In the genomic region with DNA sequence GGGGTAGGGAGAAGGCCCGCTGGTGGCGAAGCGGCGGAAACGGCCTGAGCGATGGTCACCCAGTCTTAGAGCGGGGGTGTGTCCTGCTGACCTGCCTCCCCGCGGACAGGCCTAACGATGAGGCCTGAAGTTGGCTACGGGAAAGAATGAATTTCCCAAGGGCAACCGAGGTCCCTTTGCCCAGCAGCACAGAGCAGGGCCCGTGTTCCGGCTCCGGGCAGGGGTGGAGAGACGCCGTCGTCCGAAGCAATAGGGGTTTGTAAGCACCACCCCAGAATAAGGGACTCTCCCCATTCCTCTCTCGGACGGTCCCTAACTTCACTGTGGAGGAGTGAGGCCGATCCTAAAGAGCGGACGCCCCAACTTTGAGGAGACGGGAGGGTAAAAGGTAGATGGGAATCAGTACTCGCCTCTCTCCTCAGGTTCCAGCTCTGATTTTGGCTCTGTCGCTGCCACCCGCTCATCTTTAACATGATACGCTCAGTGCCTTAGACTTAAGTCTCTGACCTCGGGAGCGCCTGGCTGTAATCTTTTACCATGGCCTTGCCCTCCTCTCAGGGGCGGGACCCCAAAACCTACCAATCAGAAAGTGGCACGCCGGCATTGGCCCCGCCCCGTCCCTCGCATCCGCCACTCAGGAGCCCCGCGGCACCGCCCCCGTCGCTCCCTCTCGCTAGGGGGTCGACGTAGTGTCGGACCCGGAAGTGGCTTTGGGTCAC, we compare ENCODE assay signal across 1 cellular context.
A peak's percentile ranks its signal among the peaks of the same experiment; 100 is the strongest.
TF ChIP-seq lines count a peak whose summit lies in the region.

A gene with protein sequence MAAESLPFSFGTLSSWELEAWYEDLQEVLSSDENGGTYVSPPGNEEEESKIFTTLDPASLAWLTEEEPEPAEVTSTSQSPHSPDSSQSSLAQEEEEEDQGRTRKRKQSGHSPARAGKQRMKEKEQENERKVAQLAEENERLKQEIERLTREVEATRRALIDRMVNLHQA (minus strand): TSS at position 507 of the 719 bp plus-strand sequence. CDS start 3,108 bp downstream, outside the sequence.

TF ChIP-seq in K562, 482 proteins besides CTCF, POLR2A, EP300 and RAD21 (continued from another document and continues in another):
- no peak for TF ChIP-seq ZFPM2 (CRISPR knock-in tag; IDR thresholded peaks at IDR 0.05)
- no peak for TF ChIP-seq MEF2A (IDR thresholded peaks at IDR 0.05; ENCODE audit: control insufficient read depth, low read depth, low read length)
- TF ChIP-seq TCF7 (IDR thresholded peaks at IDR 0.05; ENCODE audit: borderline replicate concordance) = no peak
- no peak for TF ChIP-seq MAX (CRISPR knock-in tag; IDR thresholded peaks at IDR 0.05)
- TF ChIP-seq, protein P1, sequence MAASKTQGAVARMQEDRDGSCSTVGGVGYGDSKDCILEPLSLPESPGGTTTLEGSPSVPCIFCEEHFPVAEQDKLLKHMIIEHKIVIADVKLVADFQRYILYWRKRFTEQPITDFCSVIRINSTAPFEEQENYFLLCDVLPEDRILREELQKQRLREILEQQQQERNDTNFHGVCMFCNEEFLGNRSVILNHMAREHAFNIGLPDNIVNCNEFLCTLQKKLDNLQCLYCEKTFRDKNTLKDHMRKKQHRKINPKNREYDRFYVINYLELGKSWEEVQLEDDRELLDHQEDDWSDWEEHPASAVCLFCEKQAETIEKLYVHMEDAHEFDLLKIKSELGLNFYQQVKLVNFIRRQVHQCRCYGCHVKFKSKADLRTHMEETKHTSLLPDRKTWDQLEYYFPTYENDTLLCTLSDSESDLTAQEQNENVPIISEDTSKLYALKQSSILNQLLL (CRISPR knock-in tag; IDR thresholded peaks at IDR 0.05; ENCODE audit: borderline replicate concordance) = no peak
- no peak for TF ChIP-seq PTRF (tag; IDR thresholded peaks at IDR 0.05)
- TF ChIP-seq ZBED1 (IDR thresholded peaks at IDR 0.05) = peak; percentile 31
- 0 out of 2 replicates have a peak, but pooled peaks have one; percentile 62 for TF ChIP-seq NFXL1 (CRISPR knock-in tag; IDR thresholded peaks at IDR 0.05)
- TF ChIP-seq, protein P2, sequence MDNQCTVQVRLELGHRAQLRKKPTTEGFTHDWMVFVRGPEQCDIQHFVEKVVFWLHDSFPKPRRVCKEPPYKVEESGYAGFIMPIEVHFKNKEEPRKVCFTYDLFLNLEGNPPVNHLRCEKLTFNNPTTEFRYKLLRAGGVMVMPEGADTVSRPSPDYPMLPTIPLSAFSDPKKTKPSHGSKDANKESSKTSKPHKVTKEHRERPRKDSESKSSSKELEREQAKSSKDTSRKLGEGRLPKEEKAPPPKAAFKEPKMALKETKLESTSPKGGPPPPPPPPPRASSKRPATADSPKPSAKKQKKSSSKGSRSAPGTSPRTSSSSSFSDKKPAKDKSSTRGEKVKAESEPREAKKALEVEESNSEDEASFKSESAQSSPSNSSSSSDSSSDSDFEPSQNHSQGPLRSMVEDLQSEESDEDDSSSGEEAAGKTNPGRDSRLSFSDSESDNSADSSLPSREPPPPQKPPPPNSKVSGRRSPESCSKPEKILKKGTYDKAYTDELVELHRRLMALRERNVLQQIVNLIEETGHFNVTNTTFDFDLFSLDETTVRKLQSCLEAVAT (IDR thresholded peaks at IDR 0.05) = peak; percentile 97 to 98
- TF ChIP-seq HNRNPLL (IDR thresholded peaks at IDR 0.05; ENCODE audit: low read depth, low read length, poor library complexity, severe bottlenecking) = peak; percentile 53
- TF ChIP-seq ZNF143 (CRISPR knock-in tag; IDR thresholded peaks at IDR 0.05) = no peak
- no peak for TF ChIP-seq BCOR (IDR thresholded peaks at IDR 0.05)
- no peak; the same call in none of the 2 replicates for TF ChIP-seq ZNF764 (CRISPR knock-in tag; IDR thresholded peaks at IDR 0.05; ENCODE audit: low read depth)
- TF ChIP-seq MAFG (tag; conservative IDR thresholded peaks at IDR 0.05) = no peak
- TF ChIP-seq RUNX1 (IDR thresholded peaks at IDR 0.05; ENCODE audit: low read depth) = 0 out of 2 replicates have a peak, but pooled peaks have one; percentile 29
- TF ChIP-seq ZNF699 (CRISPR knock-in tag; IDR thresholded peaks at IDR 0.05; ENCODE audit: insufficient replicate concordance) = no peak
- peak; percentile 76; the same call in 1 of the 2 replicates for TF ChIP-seq THAP7 (CRISPR knock-in tag; IDR thresholded peaks at IDR 0.05)
- no peak for TF ChIP-seq ZFP1 (CRISPR knock-in tag; IDR thresholded peaks at IDR 0.05)
- TF ChIP-seq, protein P3, sequence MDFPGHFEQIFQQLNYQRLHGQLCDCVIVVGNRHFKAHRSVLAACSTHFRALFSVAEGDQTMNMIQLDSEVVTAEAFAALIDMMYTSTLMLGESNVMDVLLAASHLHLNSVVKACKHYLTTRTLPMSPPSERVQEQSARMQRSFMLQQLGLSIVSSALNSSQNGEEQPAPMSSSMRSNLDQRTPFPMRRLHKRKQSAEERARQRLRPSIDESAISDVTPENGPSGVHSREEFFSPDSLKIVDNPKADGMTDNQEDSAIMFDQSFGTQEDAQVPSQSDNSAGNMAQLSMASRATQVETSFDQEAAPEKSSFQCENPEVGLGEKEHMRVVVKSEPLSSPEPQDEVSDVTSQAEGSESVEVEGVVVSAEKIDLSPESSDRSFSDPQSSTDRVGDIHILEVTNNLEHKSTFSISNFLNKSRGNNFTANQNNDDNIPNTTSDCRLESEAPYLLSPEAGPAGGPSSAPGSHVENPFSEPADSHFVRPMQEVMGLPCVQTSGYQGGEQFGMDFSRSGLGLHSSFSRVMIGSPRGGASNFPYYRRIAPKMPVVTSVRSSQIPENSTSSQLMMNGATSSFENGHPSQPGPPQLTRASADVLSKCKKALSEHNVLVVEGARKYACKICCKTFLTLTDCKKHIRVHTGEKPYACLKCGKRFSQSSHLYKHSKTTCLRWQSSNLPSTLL (IDR thresholded peaks at IDR 0.05) = no peak
- TF ChIP-seq SUPT5H (IDR thresholded peaks at IDR 0.05) = peak; percentile 99
- no peak for TF ChIP-seq E2F5 (CRISPR knock-in tag; IDR thresholded peaks at IDR 0.05)
- TF ChIP-seq SMARCA5 (IDR thresholded peaks at IDR 0.05) = no peak
- no peak; the same call in 1 of the 2 replicates for TF ChIP-seq ZC3H11A (IDR thresholded peaks at IDR 0.05; ENCODE audit: low read depth, low read length)
- peak; percentile 45; the same call in 1 of the 2 replicates for TF ChIP-seq SPI1 (IDR thresholded peaks at IDR 0.05; ENCODE audit: borderline replicate concordance, low read depth, low read length)
- TF ChIP-seq PHF8 (IDR thresholded peaks at IDR 0.05; ENCODE audit: borderline replicate concordance, low read length) = peak; percentile 90
- no peak for TF ChIP-seq ZNF146 (CRISPR knock-in tag; IDR thresholded peaks at IDR 0.05; ENCODE audit: unreplicated experiment)
- TF ChIP-seq, protein P4, sequence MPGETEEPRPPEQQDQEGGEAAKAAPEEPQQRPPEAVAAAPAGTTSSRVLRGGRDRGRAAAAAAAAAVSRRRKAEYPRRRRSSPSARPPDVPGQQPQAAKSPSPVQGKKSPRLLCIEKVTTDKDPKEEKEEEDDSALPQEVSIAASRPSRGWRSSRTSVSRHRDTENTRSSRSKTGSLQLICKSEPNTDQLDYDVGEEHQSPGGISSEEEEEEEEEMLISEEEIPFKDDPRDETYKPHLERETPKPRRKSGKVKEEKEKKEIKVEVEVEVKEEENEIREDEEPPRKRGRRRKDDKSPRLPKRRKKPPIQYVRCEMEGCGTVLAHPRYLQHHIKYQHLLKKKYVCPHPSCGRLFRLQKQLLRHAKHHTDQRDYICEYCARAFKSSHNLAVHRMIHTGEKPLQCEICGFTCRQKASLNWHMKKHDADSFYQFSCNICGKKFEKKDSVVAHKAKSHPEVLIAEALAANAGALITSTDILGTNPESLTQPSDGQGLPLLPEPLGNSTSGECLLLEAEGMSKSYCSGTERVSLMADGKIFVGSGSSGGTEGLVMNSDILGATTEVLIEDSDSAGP (CRISPR knock-in tag; IDR thresholded peaks at IDR 0.05) = no peak
- no peak for TF ChIP-seq ZNF778 (CRISPR knock-in tag; IDR thresholded peaks at IDR 0.05)
- no peak for TF ChIP-seq BCL6 (CRISPR knock-in tag; IDR thresholded peaks at IDR 0.05)
- peak; percentile 60 for TF ChIP-seq CREB1 (IDR thresholded peaks at IDR 0.05)
- peak; percentile 81 for TF ChIP-seq CREB1 (CRISPR knock-in tag; IDR thresholded peaks at IDR 0.05)
- TF ChIP-seq NCOR1 (IDR thresholded peaks at IDR 0.05) = peak; percentile 57
- TF ChIP-seq TARDBP (IDR thresholded peaks at IDR 0.05) = no peak
- no peak for TF ChIP-seq SREBF2 (CRISPR knock-in tag; IDR thresholded peaks at IDR 0.05)
- no peak for TF ChIP-seq NFATC3 (IDR thresholded peaks at IDR 0.05)
- peak; percentile 1; the same call in 1 of the 2 replicates for TF ChIP-seq MAFK (IDR thresholded peaks at IDR 0.05; ENCODE audit: low read length)
- TF ChIP-seq XRCC4 (IDR thresholded peaks at IDR 0.05; ENCODE audit: extremely low read depth, insufficient read depth, insufficient read length) = no peak
- peak; percentile 79 for TF ChIP-seq ZBTB17 (CRISPR knock-in tag; IDR thresholded peaks at IDR 0.05)
- TF ChIP-seq NR2F6 (CRISPR knock-in tag; IDR thresholded peaks at IDR 0.05) = peak; percentile 26; the same call in 1 of the 2 replicates
- TF ChIP-seq POLR2G (IDR thresholded peaks at IDR 0.05; ENCODE audit: low read depth, low read length) = peak; percentile 93
- no peak for TF ChIP-seq KDM2B (CRISPR knock-in tag; IDR thresholded peaks at IDR 0.05)
- TF ChIP-seq BMI1 (IDR thresholded peaks at IDR 0.05; ENCODE audit: low read length) = no peak
- TF ChIP-seq ZNF707 (CRISPR knock-in tag; conservative IDR thresholded peaks at IDR 0.05) = no peak
- TF ChIP-seq, protein P5, sequence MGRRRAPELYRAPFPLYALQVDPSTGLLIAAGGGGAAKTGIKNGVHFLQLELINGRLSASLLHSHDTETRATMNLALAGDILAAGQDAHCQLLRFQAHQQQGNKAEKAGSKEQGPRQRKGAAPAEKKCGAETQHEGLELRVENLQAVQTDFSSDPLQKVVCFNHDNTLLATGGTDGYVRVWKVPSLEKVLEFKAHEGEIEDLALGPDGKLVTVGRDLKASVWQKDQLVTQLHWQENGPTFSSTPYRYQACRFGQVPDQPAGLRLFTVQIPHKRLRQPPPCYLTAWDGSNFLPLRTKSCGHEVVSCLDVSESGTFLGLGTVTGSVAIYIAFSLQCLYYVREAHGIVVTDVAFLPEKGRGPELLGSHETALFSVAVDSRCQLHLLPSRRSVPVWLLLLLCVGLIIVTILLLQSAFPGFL (CRISPR knock-in tag; IDR thresholded peaks at IDR 0.05) = peak; percentile 54; the same call in 1 of the 2 replicates
- 0 out of 2 replicates have a peak, but pooled peaks have one; percentile 62 for TF ChIP-seq ZNF436 (CRISPR knock-in tag; IDR thresholded peaks at IDR 0.05)
- TF ChIP-seq, protein P6, sequence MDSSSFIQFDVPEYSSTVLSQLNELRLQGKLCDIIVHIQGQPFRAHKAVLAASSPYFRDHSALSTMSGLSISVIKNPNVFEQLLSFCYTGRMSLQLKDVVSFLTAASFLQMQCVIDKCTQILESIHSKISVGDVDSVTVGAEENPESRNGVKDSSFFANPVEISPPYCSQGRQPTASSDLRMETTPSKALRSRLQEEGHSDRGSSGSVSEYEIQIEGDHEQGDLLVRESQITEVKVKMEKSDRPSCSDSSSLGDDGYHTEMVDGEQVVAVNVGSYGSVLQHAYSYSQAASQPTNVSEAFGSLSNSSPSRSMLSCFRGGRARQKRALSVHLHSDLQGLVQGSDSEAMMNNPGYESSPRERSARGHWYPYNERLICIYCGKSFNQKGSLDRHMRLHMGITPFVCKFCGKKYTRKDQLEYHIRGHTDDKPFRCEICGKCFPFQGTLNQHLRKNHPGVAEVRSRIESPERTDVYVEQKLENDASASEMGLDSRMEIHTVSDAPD (CRISPR knock-in tag; IDR thresholded peaks at IDR 0.05) = no peak
- TF ChIP-seq IRF1 (CRISPR knock-in tag; IDR thresholded peaks at IDR 0.05; ENCODE audit: borderline replicate concordance) = 0 out of 2 replicates have a peak, but pooled peaks have one; percentile 22
